20 cellular contexts compared by ENCODE assay signal in the genomic region with DNA sequence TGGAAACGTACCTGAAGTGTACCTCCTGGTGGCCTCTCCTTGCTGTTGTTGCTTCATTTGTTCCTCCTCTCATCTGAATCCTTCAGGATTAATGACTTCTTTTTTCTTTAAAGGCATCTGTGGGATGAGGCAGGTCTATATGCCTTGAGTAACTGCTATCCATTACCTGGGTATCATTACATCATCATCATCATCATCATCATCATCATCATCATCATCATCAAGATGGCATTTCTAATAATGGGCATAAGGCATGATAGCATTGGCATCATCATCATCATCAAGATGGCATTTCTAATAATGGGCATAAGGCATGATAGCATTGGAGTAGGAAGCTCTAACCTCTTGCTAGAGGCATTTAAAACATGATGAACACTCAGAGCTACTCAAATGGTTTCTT. TPM values are rescaled to one million over a fixed set of nuclear protein-coding genes. Genes with fewer than 3 reads are reported as not detected.
"Had no signal": no experiment of that assay in that cellular context is flagged by ENCODE, and none has a peak within 500 bp of the region (broad histone marks: within the 10 kb centered on the region; RNA-seq: fewer than 3 reads in every experiment).

No MANE protein-coding gene starts in this region.

- H3K79me2 ChIP-seq: hepatocyte had no signal

- H3K27me3 ChIP-seq: colonic mucosa, esophagus muscularis mucosa, foreskin keratinocyte, gastroesophageal sphincter, heart left ventricle, hepatocyte, left lung had no signal

- H3K27ac ChIP-seq: colonic mucosa, esophagus muscularis mucosa, foreskin keratinocyte, gastroesophageal sphincter, heart left ventricle, hepatocyte, left lung, lower lobe of right lung had no signal

- FAIRE-seq: endothelial cell of umbilical vein, frontal cortex, kidney had no signal

- H3K4me1 ChIP-seq: colonic mucosa, esophagus muscularis mucosa, gastroesophageal sphincter, lower lobe of right lung had no signal

- H3K36me3 ChIP-seq: colonic mucosa, esophagus muscularis mucosa, gastroesophageal sphincter, heart left ventricle, left lung, lower lobe of right lung had no signal

- H3K4me3 ChIP-seq: colonic mucosa, esophagus muscularis mucosa, gastroesophageal sphincter, heart left ventricle, hepatocyte, left lung, lower lobe of right lung, mucosa of descending colon had no signal

- H2AFZ ChIP-seq: hepatocyte had no signal

- H3K4me2 ChIP-seq: hepatocyte had no signal

- DNase-seq: colonic mucosa; cortex of kidney; effector memory CD4-positive, alpha-beta T cell; heart left ventricle; hypothalamus; immature natural killer cell; kidney; left cardiac atrium; left lung; left ventricle myocardium superior; lower lobe of right lung; mesenchymal stem cell; mucosa of descending colon; naive B cell had no signal

- H3K9me3 ChIP-seq: colonic mucosa, esophagus muscularis mucosa, gastroesophageal sphincter, left lung, lower lobe of right lung, mucosa of descending colon had no signal

- ATAC-seq: foreskin keratinocyte, gastroesophageal sphincter, heart left ventricle, left cardiac atrium, left lung, left ventricle myocardium superior, lower lobe of right lung, mucosa of descending colon had no signal

RNA-seq across cellular contexts. Expression of gene CFAP58, which starts 59.9 kb away (rescaled TPM):
- polyA plus RNA-seq: hepatocyte, immature natural killer cell had no signal
